In the genomic region with DNA sequence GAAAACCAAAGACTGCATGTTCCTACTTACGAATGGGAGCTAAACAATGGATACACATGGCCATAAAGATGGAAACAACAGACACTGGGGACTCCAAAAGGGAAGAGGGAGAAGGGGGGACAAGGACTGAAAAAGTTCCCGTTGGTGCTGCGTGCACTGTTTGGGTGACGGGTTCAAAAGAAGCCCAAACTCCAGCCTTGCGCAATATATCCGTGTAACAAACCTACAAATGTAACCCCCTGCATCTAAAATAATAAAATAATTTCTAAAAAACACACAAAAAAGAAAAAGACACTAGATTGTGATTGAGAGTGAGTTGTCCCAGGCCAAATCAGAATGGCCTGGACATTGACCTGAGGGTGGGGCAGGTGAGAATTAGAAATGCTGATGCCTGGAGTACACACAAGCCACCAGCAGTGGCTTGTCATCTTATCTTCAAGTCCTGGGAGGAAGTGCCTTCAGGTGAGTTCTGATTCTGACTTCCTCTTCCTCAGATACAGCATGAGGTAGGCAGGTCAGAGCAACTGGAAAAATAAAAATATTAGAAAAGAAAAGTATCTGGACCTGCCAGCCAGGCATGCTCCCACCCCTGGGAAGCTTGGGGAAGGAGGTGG, we compare ENCODE assay signal across 20 cellular contexts. TPM values are rescaled to one million over a fixed set of nuclear protein-coding genes. Genes with fewer than 3 reads are reported as not detected.
DNase-seq lines count a peak whose midpoint lies in the region; ATAC-seq, FAIRE-seq and TF ChIP-seq lines count a peak whose summit lies in the region.
"Had no signal": no experiment of that assay in that cellular context is flagged by ENCODE, and none has a peak within 500 bp of the region (broad histone marks: within the 10 kb centered on the region; RNA-seq: fewer than 3 reads in every experiment).

No MANE protein-coding gene starts in this region.

- intact Hi-C loops in IMR-90 (cut with micrococcal nuclease) (no loop called here), HepG2 (cut with micrococcal nuclease; ENCODE audit: unreplicated experiment) (no loop called here)

- H4K91ac ChIP-seq in IMR-90 (ENCODE audit: insufficient read depth, low read depth, low read length) (no peak overlapping the region), H1 (replicated peaks; ENCODE audit: insufficient read length, low read length) (no peak overlapping the region)

- no peak overlapping the region for H4K5ac ChIP-seq in IMR-90 (ENCODE audit: low read depth, low read length)
- H4K5ac ChIP-seq in H1 (ENCODE audit: insufficient read length, low read depth, low read length): no peak overlapping the region

- CTCF ChIA-PET in IMR-90 (lab: Yijun Ruan, JAX) (no interaction called here), H1 (lab: Charles Lee; ENCODE audit: partially characterized antibody) (no interaction called here), HepG2 (lab: Yijun Ruan, JAX; ENCODE audit: low intra/inter-chr PET ratio, low total read pairs) (no interaction called here)

- 100% methylated on average over 1 of the region's 6 CpGs; no CpG with 5 or more reads in 1 of the 2 experiments for WGBS in IMR-90 (ENCODE audit: extremely low coverage in 2 of 2, insufficient read length in 1 of 2), 2 experiments
- 88% methylated on average over 6 of the region's 6 CpGs; no CpG with 5 or more reads in 1 of the 2 experiments for WGBS in H1 (ENCODE audit: extremely low coverage in 1 of 2, insufficient coverage in 1 of 2, insufficient read length in 1 of 2, insufficient replicate concordance in 2 of 2, low coverage in 1 of 2, low lambda C conversion rate in 2 of 2, missing lambda C conversion rate in 1 of 2), 2 experiments
- WGBS in HepG2 (ENCODE audit: low lambda C conversion rate): 87% methylated on average over 6 of the region's 6 CpGs

- FAIRE-seq in H1 (lab: Jason Lieb, UNC): no peak
- no peak for FAIRE-seq in HepG2 (lab: Jason Lieb, UNC)
- FAIRE-seq: HTR-8/SVneo had no signal

- H3K9ac ChIP-seq in IMR-90 (ENCODE audit: low read depth, low read length) (no peak overlapping the region), H1 (replicated peaks in 1 of 4; ENCODE audit: extremely low read depth in 1 of 4, low read depth in 3 of 4, low read length in 3 of 4) (no peak overlapping the region), HepG2 (ENCODE audit: insufficient read depth, low read depth, low read length) (no peak overlapping the region)

- H3K27ac ChIP-seq in IMR-90 (ENCODE audit: insufficient read depth, low read length) (no peak overlapping the region), H1 (ENCODE audit: low read depth, low read length) (no peak overlapping the region), HepG2 (ENCODE audit: extremely low read length, insufficient read depth, low read length) (no peak overlapping the region), foreskin keratinocyte (no peak overlapping the region)
- H3K27ac ChIP-seq: C4-2B had no signal

- TF ChIP-seq CTCF in IMR-90 (conservative IDR thresholded peaks at IDR 0.05; ENCODE audit: low read depth, low read length) (no peak), H1 (IDR thresholded peaks at IDR 0.05; ENCODE audit: control extremely low read depth in 1 of 3, insufficient read depth in 1 of 3, low read depth in 1 of 3, low read length in 3 of 3) (no peak), HepG2 (CRISPR knock-in tag; IDR thresholded peaks at IDR 0.05) (no peak), foreskin keratinocyte (conservative IDR thresholded peaks at IDR 0.05) (no peak)

- in situ Hi-C loops in IMR-90 (cut with MboI; ENCODE audit: low sequenced_read_pairs): no loop called here
- in situ Hi-C loops in HepG2 (cut with HindIII; ENCODE audit: extremely low pct_ligation_motif_present, low pct_unique_long_range_greater_than_20kb): no loop called here

- H3K9me3 ChIP-seq in IMR-90 (ENCODE audit: control insufficient read depth, insufficient read depth, low read length): no peaks in the 10 kb centered on the region
- H3K9me3 ChIP-seq in H1 (ENCODE audit: insufficient read depth in 2 of 2, low read depth in 1 of 2, low read length in 1 of 2): no peaks in the 10 kb centered on the region
- H3K9me3 ChIP-seq in HepG2 (ENCODE audit: low read length): no peaks in the 10 kb centered on the region

- peaks cover 5% of the 10 kb centered on the region for H3K27me3 ChIP-seq in IMR-90 (ENCODE audit: control insufficient read depth, insufficient read depth, low read length)
- H3K27me3 ChIP-seq in H1 (replicated peaks in 1 of 4; ENCODE audit: control insufficient read depth in 3 of 4, extremely low read depth in 1 of 4, insufficient read depth in 3 of 4, low read length in 3 of 4): no peaks in the 10 kb centered on the region
- no peaks in the 10 kb centered on the region for H3K27me3 ChIP-seq in HepG2 (ENCODE audit: control insufficient read depth in 1 of 2, insufficient read depth in 2 of 2, low read length in 2 of 2)
- H3K27me3 ChIP-seq in foreskin keratinocyte: peaks cover 3% of the 10 kb centered on the region

- H3K36me3 ChIP-seq in IMR-90 (ENCODE audit: control insufficient read depth, insufficient read depth, low read length): no peaks in the 10 kb centered on the region
- no peaks in the 10 kb centered on the region for H3K36me3 ChIP-seq in H1 (ENCODE audit: control insufficient read depth in 2 of 4, insufficient read depth in 4 of 4, low read length in 3 of 4)
- 0 out of 5 replicates have a peak, but pooled peaks cover 0 to under 1% of the 10 kb centered on the region in 2 experiments for H3K36me3 ChIP-seq in HepG2 (replicated peaks in 1 of 2; ENCODE audit: control insufficient read depth in 1 of 2, insufficient read depth in 2 of 2, low read length in 2 of 2)

- H2BK15ac ChIP-seq in IMR-90 (ENCODE audit: low read depth, low read length): no peak overlapping the region
- H2BK15ac ChIP-seq in H1 (ENCODE audit: low read length): no peak overlapping the region

- H3K4me3 ChIP-seq in IMR-90 (ENCODE audit: insufficient read depth, low read depth, low read length) (no peak overlapping the region), H1 (ENCODE audit: extremely low read depth in 1 of 4, insufficient read depth in 2 of 4, low read depth in 3 of 4, low read length in 4 of 4) (no peak overlapping the region), HepG2 (replicated peaks in 1 of 3; ENCODE audit: insufficient read depth in 1 of 3, low read depth in 2 of 3, low read length in 3 of 3) (no peak overlapping the region)
- H3K4me3 ChIP-seq: GM23338 had no signal

- H4K20me1 ChIP-seq in IMR-90 (ENCODE audit: insufficient read depth, low read length): no peaks in the 10 kb centered on the region
- H4K20me1 ChIP-seq in H1 (replicated peaks in 1 of 2; ENCODE audit: control insufficient read depth in 1 of 2, insufficient read depth in 2 of 2, low read length in 2 of 2): no peaks in the 10 kb centered on the region
- H4K20me1 ChIP-seq in HepG2 (ENCODE audit: insufficient read depth, low read length): no peaks in the 10 kb centered on the region

- H3K4ac ChIP-seq in IMR-90 (ENCODE audit: low read depth, low read length): no peak overlapping the region
- no peak overlapping the region for H3K4ac ChIP-seq in H1 (replicated peaks; ENCODE audit: insufficient read length, low read depth, low read length)

- ATAC-seq in IMR-90 (ENCODE audit: low read depth): no peak
- ATAC-seq in HepG2: no peak
- no peak for ATAC-seq in foreskin keratinocyte
- ATAC-seq: GM23338, HCT116 had no signal

- H3K14ac ChIP-seq in IMR-90 (replicated peaks; ENCODE audit: low read depth, low read length) (no peak overlapping the region), H1 (ENCODE audit: insufficient read length) (no peak overlapping the region)

- no peak for DNase-seq in IMR-90
- DNase-seq in H1 (ENCODE audit: low read depth in 1 of 2, low spot score in 2 of 2): no peak
- no peak for DNase-seq in HepG2 (ENCODE audit: low spot score)
- DNase-seq in NOMO-1 (lab: John Stamatoyannopoulos, UW; ENCODE audit: unreplicated experiment in 2 of 2): no peak
- DNase-seq in DMS 273 (lab: John Stamatoyannopoulos, UW; ENCODE audit: unreplicated experiment): no peak
- no peak for DNase-seq in Ammon's horn (ENCODE audit: low spot score)
- no peak for DNase-seq in foreskin keratinocyte
- DNase-seq: ACHN; CD4-positive, alpha-beta T cell; DMS79 treated with DMSO at 0.1 percent for 48 hours; GF-D8; H7; HFFc6; KBM-7 had no signal

- H3K23me2 ChIP-seq in H1 (ENCODE audit: low read depth, low read length): no peaks in the 10 kb centered on the region

- POLR2A ChIA-PET in IMR-90 (lab: Charles Lee; ENCODE audit: unreplicated experiment): no interaction called here
- POLR2A ChIA-PET in H1 (lab: Charles Lee; ENCODE audit: partially characterized antibody): no interaction called here
- POLR2A ChIA-PET in HepG2 (lab: Yijun Ruan, JAX): no interaction called here

- no peak overlapping the region for H3K56ac ChIP-seq in IMR-90 (ENCODE audit: extremely low read depth, insufficient read depth, low read length)
- no peak overlapping the region for H3K56ac ChIP-seq in H1 (replicated peaks; ENCODE audit: insufficient read length, low read depth, low read length)

- H4K8ac ChIP-seq in IMR-90 (ENCODE audit: low read depth in 2 of 2, low read length in 2 of 2) (no peak overlapping the region), H1 (ENCODE audit: extremely low read depth, insufficient read depth, low read length) (no peak overlapping the region)

- TF ChIP-seq RAD21 in IMR-90 (IDR thresholded peaks at IDR 0.05; ENCODE audit: low read length) (no peak), H1 (IDR thresholded peaks at IDR 0.05 in 1 of 2, conservative IDR thresholded peaks at IDR 0.05 in 1 of 2; ENCODE audit: low read depth in 2 of 2, low read length in 2 of 2) (no peak), HepG2 (CRISPR knock-in tag; IDR thresholded peaks at IDR 0.05) (no peak)

- H3K18ac ChIP-seq in IMR-90 (ENCODE audit: low read depth, low read length) (no peak overlapping the region), H1 (ENCODE audit: extremely low read depth, low read length) (no peak overlapping the region)

- dilution Hi-C loops in IMR-90 (cut with HindIII; ENCODE audit: low sequenced_read_pairs, unreplicated experiment): no loop called here

- H2AFZ ChIP-seq in IMR-90 (replicated peaks; ENCODE audit: low read length, poor library complexity) (no peak overlapping the region), H1 (ENCODE audit: low read length) (no peak overlapping the region), HepG2 (ENCODE audit: low read length) (no peak overlapping the region)
- H2AFZ ChIP-seq: GM23338 had no signal

- H2BK20ac ChIP-seq in IMR-90 (ENCODE audit: low read depth, low read length) (no peak overlapping the region), H1 (ENCODE audit: low read length) (no peak overlapping the region)

- no peaks in the 10 kb centered on the region for H3K9me1 ChIP-seq in IMR-90 (ENCODE audit: insufficient read depth, low read length)

- H2BK5ac ChIP-seq in IMR-90 (ENCODE audit: low read depth, low read length, poor library complexity, severe bottlenecking) (no peak overlapping the region), H1 (ENCODE audit: low read depth, low read length) (no peak overlapping the region)

- no peaks in the 10 kb centered on the region for H3K4me1 ChIP-seq in IMR-90 (ENCODE audit: control insufficient read depth, insufficient read depth, low read length)
- no peaks in the 10 kb centered on the region for H3K4me1 ChIP-seq in H1 (replicated peaks in 1 of 4; ENCODE audit: control insufficient read depth in 3 of 4, insufficient read depth in 4 of 4, low read length in 3 of 4)
- no peaks in the 10 kb centered on the region for H3K4me1 ChIP-seq in HepG2 (ENCODE audit: insufficient read depth, low read length)
- H3K4me1 ChIP-seq in foreskin keratinocyte: peaks cover 7% of the 10 kb centered on the region

- H3K23ac ChIP-seq in IMR-90 (ENCODE audit: low read depth, low read length) (no peak overlapping the region), H1 (ENCODE audit: insufficient read length) (no peak overlapping the region)

- no peak overlapping the region for H2BK120ac ChIP-seq in IMR-90 (ENCODE audit: low read depth, low read length)
- H2BK120ac ChIP-seq in H1 (replicated peaks; ENCODE audit: low read depth, low read length): no peak overlapping the region

- BruUV-seq in IMR-90 (replicated peaks; lab: Mats Ljungman, UMichigan) (no TSS peak), HepG2 (replicated peaks; lab: Mats Ljungman, UMichigan) (no TSS peak)

- H2BK12ac ChIP-seq in H1 (ENCODE audit: low read depth, low read length): no peak overlapping the region

- no peaks in the 10 kb centered on the region for H3K79me2 ChIP-seq in H1 (ENCODE audit: control insufficient read depth in 1 of 2, insufficient read depth in 2 of 2, low read length in 2 of 2)
- no peaks in the 10 kb centered on the region for H3K79me2 ChIP-seq in HepG2 (ENCODE audit: insufficient read depth, low read length)

- no peak overlapping the region for H2AK5ac ChIP-seq in IMR-90 (ENCODE audit: low read depth, low read length)
- no peak overlapping the region for H2AK5ac ChIP-seq in H1 (ENCODE audit: low read depth, low read length)

- no peak overlapping the region for H3K4me2 ChIP-seq in IMR-90 (ENCODE audit: low read depth, low read length)
- H3K4me2 ChIP-seq in H1 (ENCODE audit: insufficient read depth in 1 of 2, low read depth in 2 of 2, low read length in 2 of 2): no peak overlapping the region
- H3K4me2 ChIP-seq in HepG2 (ENCODE audit: low read depth, low read length): no peak overlapping the region
- H3K4me2 ChIP-seq: GM23338 had no signal

- TF ChIP-seq POLR2A in IMR-90 (IDR thresholded peaks at IDR 0.05; ENCODE audit: low read depth, low read length) (no peak), H1 (IDR thresholded peaks at IDR 0.05; ENCODE audit: control extremely low read depth in 1 of 2, low read depth in 2 of 2, low read length in 2 of 2) (no peak), HepG2 (IDR thresholded peaks at IDR 0.05; ENCODE audit: insufficient read depth in 1 of 2, low read depth in 2 of 2, low read length in 2 of 2) (no peak)

- TF ChIP-seq EP300 in H1 (IDR thresholded peaks at IDR 0.05; ENCODE audit: borderline replicate concordance in 1 of 2, low read depth in 2 of 2, low read length in 2 of 2) (no peak), HepG2 (IDR thresholded peaks at IDR 0.05; ENCODE audit: low read depth in 2 of 2, low read length in 2 of 2) (no peak), HepG2 (CRISPR knock-in tag; IDR thresholded peaks at IDR 0.05; ENCODE audit: borderline replicate concordance) (no peak)

- no peak overlapping the region for H2AK9ac ChIP-seq in IMR-90 (replicated peaks; ENCODE audit: low read depth, low read length, poor library complexity)

- H3K79me1 ChIP-seq in IMR-90 (ENCODE audit: low read depth in 1 of 2, low read length in 2 of 2) (no peaks in the 10 kb centered on the region), H1 (ENCODE audit: low read depth, low read length) (no peaks in the 10 kb centered on the region)

RNA-seq across cellular contexts. Expression of gene SPATA46, which starts 54.7 kb away (rescaled TPM):
- total RNA-seq in IMR-90 (2012; rRNA removed) (not detected in 2 replicates), HepG2 (2016; rRNA removed; fragmentation: Illumina TruSeq; extraction: Trizol) (not detected in 2 replicates), foreskin keratinocyte (not detected in 2 replicates)
- polyA plus RNA-seq in IMR-90 (2012; rRNA removed) (not detected in 2 replicates), H1 (2011; rRNA removed) (not detected in 2 replicates), HepG2 (2011; rRNA removed) (not detected in 2 replicates), foreskin keratinocyte (not detected in 2 replicates)
- polyA plus RNA-seq in IMR-90 (2012; cell fraction: cytosol; rRNA removed): not detected in 2 replicates
- not detected in 2 replicates for polyA plus RNA-seq in IMR-90 (2012; cell fraction: nucleus; rRNA removed; ENCODE audit: low replicate concordance)
- not detected in 2 replicates for total RNA-seq in H1 (2021; fragmentation: NEBNext Ultra II Directional; extraction: Animal tissue kit (Norgen Biotek cat#: 25700))
- polyA plus RNA-seq in H1 (2011; cell fraction: cytosol; rRNA removed): not detected
- polyA plus RNA-seq in H1 (2011; cell fraction: nucleus; rRNA removed): not detected
- polyA plus RNA-seq in H1 (2012, experiment 1 of 2): 0.09 to 0.13 TPM in 2 of 4 replicates, not detected in the others
- not detected for polyA plus RNA-seq in H1 (2012, experiment 2 of 2)
- not detected for polyA plus RNA-seq in H1 (2013, experiment 1 of 2)
- polyA plus RNA-seq in H1 (2013, experiment 2 of 2): not detected
- polyA minus RNA-seq in H1 (2011; rRNA and poly(A)+ RNA removed): not detected in 2 replicates
- not detected for polyA minus RNA-seq in H1 (2011; cell fraction: cytosol; rRNA and poly(A)+ RNA removed)
- not detected for polyA minus RNA-seq in H1 (2011; cell fraction: nucleus; rRNA and poly(A)+ RNA removed)
- not detected in 2 replicates for total RNA-seq in HepG2 (2016; cell fraction: cytosol; rRNA removed; fragmentation: Illumina TruSeq; extraction: Trizol; ENCODE audit: low read depth)
- not detected in 2 replicates for total RNA-seq in HepG2 (2016; cell fraction: insoluble cytoplasmic fraction; rRNA removed; fragmentation: Illumina TruSeq; extraction: Trizol)
- total RNA-seq in HepG2 (2016; cell fraction: membrane; rRNA removed; fragmentation: Illumina TruSeq; extraction: Trizol): not detected in 2 replicates
- not detected in 2 replicates for total RNA-seq in HepG2 (2016; cell fraction: nucleus; rRNA removed; fragmentation: Illumina TruSeq; extraction: Trizol)
- not detected in 2 replicates for polyA plus RNA-seq in HepG2 (2011; cell fraction: cytosol; rRNA removed)
- polyA plus RNA-seq in HepG2 (2011; cell fraction: nucleus; rRNA removed): not detected in 2 replicates
- polyA plus RNA-seq in HepG2 (2012): 0.44 and 0.48 TPM in 2 replicates
- polyA plus RNA-seq in HepG2 (2016; cell fraction: cytosol; fragmentation: Illumina TruSeq; extraction: Trizol; ENCODE audit: low read depth): not detected in 2 replicates
- polyA plus RNA-seq in HepG2 (2016; cell fraction: insoluble cytoplasmic fraction; fragmentation: Illumina TruSeq; extraction: Trizol; ENCODE audit: low read depth): not detected in 2 replicates
- polyA plus RNA-seq in HepG2 (2016; cell fraction: membrane; fragmentation: Illumina TruSeq; extraction: Trizol; ENCODE audit: low read depth): not detected in 2 replicates
- not detected in 2 replicates for polyA plus RNA-seq in HepG2 (2016; cell fraction: nucleus; fragmentation: Illumina TruSeq; extraction: Trizol; ENCODE audit: insufficient read depth, low read depth)
- not detected in 2 replicates for polyA minus RNA-seq in HepG2 (2011; rRNA and poly(A)+ RNA removed; ENCODE audit: low replicate concordance)
- polyA minus RNA-seq in HepG2 (2011; cell fraction: cytosol; rRNA and poly(A)+ RNA removed): not detected in 2 replicates
- not detected in 2 replicates for polyA minus RNA-seq in HepG2 (2011; cell fraction: nucleus; rRNA and poly(A)+ RNA removed)
- total RNA-seq: A172; CD4-positive, alpha-beta T cell; GM23338; H7; HFFc6 had no signal
- polyA plus RNA-seq: BJ, GM23338 had no signal

RNA-seq across cellular contexts. Expression of gene C1orf226, which starts 59.6 kb away (rescaled TPM):
- total RNA-seq in IMR-90 (2012; rRNA removed): under 0.01 TPM in 1 of 2 replicates, not detected in the other
- polyA plus RNA-seq in IMR-90 (2012; rRNA removed): 0.10 and 0.13 TPM in 2 replicates
- 0.03 and 0.12 TPM in 2 replicates for polyA plus RNA-seq in IMR-90 (2012; cell fraction: cytosol; rRNA removed)
- 0.22 and 0.53 TPM in 2 replicates for polyA plus RNA-seq in IMR-90 (2012; cell fraction: nucleus; rRNA removed; ENCODE audit: low replicate concordance)
- 18.8 and 19.5 TPM in 2 replicates for total RNA-seq in H1 (2021; fragmentation: NEBNext Ultra II Directional; extraction: Animal tissue kit (Norgen Biotek cat#: 25700))
- 8.2 and 9.4 TPM in 2 replicates for polyA plus RNA-seq in H1 (2011; rRNA removed)
- 5.7 TPM for polyA plus RNA-seq in H1 (2011; cell fraction: cytosol; rRNA removed)
- polyA plus RNA-seq in H1 (2011; cell fraction: nucleus; rRNA removed): 17.6 TPM
- 9.5 to 13.0 TPM (median 11.5 TPM) in 4 replicates for polyA plus RNA-seq in H1 (2012, experiment 1 of 2)
- 14.5 TPM for polyA plus RNA-seq in H1 (2012, experiment 2 of 2)
- polyA plus RNA-seq in H1 (2013, experiment 1 of 2): 6.7 TPM
- polyA plus RNA-seq in H1 (2013, experiment 2 of 2): 6.6 TPM
- polyA minus RNA-seq in H1 (2011; rRNA and poly(A)+ RNA removed): 10.7 and 14.9 TPM in 2 replicates
- polyA minus RNA-seq in H1 (2011; cell fraction: cytosol; rRNA and poly(A)+ RNA removed): 7.6 TPM
- 11.2 TPM for polyA minus RNA-seq in H1 (2011; cell fraction: nucleus; rRNA and poly(A)+ RNA removed)
- 4.7 and 7.2 TPM in 2 replicates for total RNA-seq in HepG2 (2016; rRNA removed; fragmentation: Illumina TruSeq; extraction: Trizol)
- 1.0 and 1.4 TPM in 2 replicates for total RNA-seq in HepG2 (2016; cell fraction: cytosol; rRNA removed; fragmentation: Illumina TruSeq; extraction: Trizol; ENCODE audit: low read depth)
- 4.7 and 5.6 TPM in 2 replicates for total RNA-seq in HepG2 (2016; cell fraction: insoluble cytoplasmic fraction; rRNA removed; fragmentation: Illumina TruSeq; extraction: Trizol)
- 3.4 and 3.6 TPM in 2 replicates for total RNA-seq in HepG2 (2016; cell fraction: membrane; rRNA removed; fragmentation: Illumina TruSeq; extraction: Trizol)
- 9.3 and 11.2 TPM in 2 replicates for total RNA-seq in HepG2 (2016; cell fraction: nucleus; rRNA removed; fragmentation: Illumina TruSeq; extraction: Trizol)
- 4.9 and 6.0 TPM in 2 replicates for polyA plus RNA-seq in HepG2 (2011; rRNA removed)
- polyA plus RNA-seq in HepG2 (2011; cell fraction: cytosol; rRNA removed): 3.2 and 3.4 TPM in 2 replicates
- 15.8 and 17.7 TPM in 2 replicates for polyA plus RNA-seq in HepG2 (2011; cell fraction: nucleus; rRNA removed)
- 5.2 and 7.5 TPM in 2 replicates for polyA plus RNA-seq in HepG2 (2012)
- 0.59 and 0.76 TPM in 2 replicates for polyA plus RNA-seq in HepG2 (2016; cell fraction: cytosol; fragmentation: Illumina TruSeq; extraction: Trizol; ENCODE audit: low read depth)
- polyA plus RNA-seq in HepG2 (2016; cell fraction: insoluble cytoplasmic fraction; fragmentation: Illumina TruSeq; extraction: Trizol; ENCODE audit: low read depth): 5.7 and 7.7 TPM in 2 replicates
- polyA plus RNA-seq in HepG2 (2016; cell fraction: membrane; fragmentation: Illumina TruSeq; extraction: Trizol; ENCODE audit: low read depth): 1.3 and 1.9 TPM in 2 replicates
- polyA plus RNA-seq in HepG2 (2016; cell fraction: nucleus; fragmentation: Illumina TruSeq; extraction: Trizol; ENCODE audit: insufficient read depth, low read depth): 20.2 and 21.5 TPM in 2 replicates
- 12.6 and 14.6 TPM in 2 replicates for polyA minus RNA-seq in HepG2 (2011; rRNA and poly(A)+ RNA removed; ENCODE audit: low replicate concordance)
- polyA minus RNA-seq in HepG2 (2011; cell fraction: cytosol; rRNA and poly(A)+ RNA removed): 5.2 and 6.1 TPM in 2 replicates
- 10.2 and 14.7 TPM in 2 replicates for polyA minus RNA-seq in HepG2 (2011; cell fraction: nucleus; rRNA and poly(A)+ RNA removed)
- 0.71 TPM in 2 replicates for total RNA-seq in foreskin keratinocyte
- 0.42 and 0.49 TPM in 2 replicates for polyA plus RNA-seq in foreskin keratinocyte
- total RNA-seq: CD4-positive, alpha-beta T cell had no signal
